ENCODE assay signal across 14 cellular contexts in genomic region chr21:36704958-36705678, GRCh38. TPM values are rescaled to one million over a fixed set of nuclear protein-coding genes. Genes with fewer than 3 reads are reported as not detected.
DNase-seq lines count a peak whose midpoint lies in the region; ATAC-seq, FAIRE-seq and TF ChIP-seq lines count a peak whose summit lies in the region.
"Had no signal": no experiment of that assay in that cellular context is flagged by ENCODE, and none has a peak within 500 bp of the region (broad histone marks: within the 10 kb centered on the region; RNA-seq: fewer than 3 reads in every experiment).

No MANE protein-coding gene starts in this region.

- H3K36me3 Mint-ChIP-seq in activated naive CD4-positive, alpha-beta T cell treated with anti-CD3 and anti-CD28 coated beads for 36 hours (ENCODE audit: low read depth) = no peaks in the 10 kb centered on the region
- peaks cover 4% of the 10 kb centered on the region for H3K36me3 Mint-ChIP-seq in activated naive CD4-positive, alpha-beta T cell treated with anti-CD3 and anti-CD28 coated beads, Interleukin-2, amount 10 ng/mL, durations not matched to agents 7 days and 5 days
- no peaks in the 10 kb centered on the region for H3K36me3 Mint-ChIP-seq in stimulated activated effector memory CD8-positive, alpha-beta T cell treated with anti-CD3 and anti-CD28 coated beads, Interleukin-12 subunit alpha, Interleukin-12 subunit beta, amount 100 ng/mL, for 72 hours

- H3K9me3 ChIP-seq in kidney (ENCODE audit: control insufficient read depth in 1 of 2, low read length in 2 of 2) = no peaks in the 10 kb centered on the region
- H3K9me3 ChIP-seq: body of pancreas, ovary had no signal

- peaks cover 0 to 8% of the 10 kb centered on the region in 2 donors for H3K4me1 ChIP-seq in kidney (ENCODE audit: control insufficient read depth in 1 of 2, insufficient read depth in 1 of 2, low read depth in 1 of 2, low read length in 2 of 2)

- peak overlapping the region in 1 of 2 donors; percentile 52 for H3K9ac ChIP-seq in kidney (ENCODE audit: low read length in 2 of 2)

- H3K36me3 ChIP-seq in kidney (ENCODE audit: control insufficient read depth in 1 of 2, insufficient read depth in 2 of 2, low read length in 2 of 2) = no peaks in the 10 kb centered on the region
- H3K36me3 ChIP-seq: ovary had no signal

- peak overlapping the region in 1 of 2 donors; percentile 51 for H3K4me3 ChIP-seq in kidney (ENCODE audit: low read length in 2 of 2)
- H3K4me3 ChIP-seq: body of pancreas, ovary had no signal

- no peaks in the 10 kb centered on the region for H3K9me3 Mint-ChIP-seq in activated naive CD4-positive, alpha-beta T cell treated with anti-CD3 and anti-CD28 coated beads for 36 hours
- no peaks in the 10 kb centered on the region for H3K9me3 Mint-ChIP-seq in activated naive CD4-positive, alpha-beta T cell treated with anti-CD3 and anti-CD28 coated beads, Interleukin-2, amount 10 ng/mL, durations not matched to agents 7 days and 5 days
- H3K9me3 Mint-ChIP-seq in stimulated activated effector memory CD8-positive, alpha-beta T cell treated with anti-CD3 and anti-CD28 coated beads, Interleukin-12 subunit alpha, Interleukin-12 subunit beta, amount 100 ng/mL, for 72 hours = no peaks in the 10 kb centered on the region

- CTCF ChIA-PET in activated naive CD4-positive, alpha-beta T cell treated with anti-CD3 and anti-CD28 coated beads for 36 hours (lab: Charles Lee) = interaction anchor here (0.7 kb wide), 2 partner anchors 223 to 248 kb away, joined by 3 read pairs; no protein-coding TSS in a partner anchor
- CTCF ChIA-PET in activated naive CD4-positive, alpha-beta T cell treated with anti-CD3 and anti-CD28 coated beads, Interleukin-2, amount 10 ng/mL, durations not matched to agents 7 days and 5 days (lab: Charles Lee) = no interaction called here

- H3K27me3 Mint-ChIP-seq in activated naive CD4-positive, alpha-beta T cell treated with anti-CD3 and anti-CD28 coated beads for 36 hours (ENCODE audit: low read depth) = peaks cover 82% of the 10 kb centered on the region
- peaks cover 100% of the 10 kb centered on the region for H3K27me3 Mint-ChIP-seq in activated naive CD4-positive, alpha-beta T cell treated with anti-CD3 and anti-CD28 coated beads, Interleukin-2, amount 10 ng/mL, durations not matched to agents 7 days and 5 days

- H3K27ac Mint-ChIP-seq in activated naive CD4-positive, alpha-beta T cell treated with anti-CD3 and anti-CD28 coated beads for 36 hours = no peak overlapping the region
- no peak overlapping the region for H3K27ac Mint-ChIP-seq in activated naive CD4-positive, alpha-beta T cell treated with anti-CD3 and anti-CD28 coated beads, Interleukin-2, amount 10 ng/mL, durations not matched to agents 7 days and 5 days
- H3K27ac Mint-ChIP-seq in stimulated activated effector memory CD8-positive, alpha-beta T cell treated with anti-CD3 and anti-CD28 coated beads, Interleukin-12 subunit alpha, Interleukin-12 subunit beta, amount 100 ng/mL, for 72 hours = no peak overlapping the region

- no peak for DNase-seq in activated naive CD4-positive, alpha-beta T cell treated with anti-CD3 and anti-CD28 coated beads for 36 hours
- DNase-seq in activated naive CD4-positive, alpha-beta T cell treated with anti-CD3 and anti-CD28 coated beads, Interleukin-2, amount 10 ng/mL, durations not matched to agents 7 days and 5 days = no peak
- DNase-seq in kidney (peak; percentile 74), NCI-H69 (lab: John Stamatoyannopoulos, UW) (no peak), T-helper 1 cell (no peak)
- DNase-seq in stimulated activated effector memory CD8-positive, alpha-beta T cell treated with anti-CD3 and anti-CD28 coated beads, Interleukin-12 subunit alpha, Interleukin-12 subunit beta, amount 100 ng/mL, for 72 hours (ENCODE audit: low spot score in 2 of 2) = no peak
- DNase-seq: body of pancreas, DMS 273 treated with DMSO at 0.1 percent for 48 hours, Kasumi-1, NCI-H2029 treated with DMSO at 0.1 percent for 48 hours, ovary had no signal

- peak overlapping the region; percentile 15 for H3K4me3 Mint-ChIP-seq in activated naive CD4-positive, alpha-beta T cell treated with anti-CD3 and anti-CD28 coated beads for 36 hours
- no peak overlapping the region for H3K4me3 Mint-ChIP-seq in activated naive CD4-positive, alpha-beta T cell treated with anti-CD3 and anti-CD28 coated beads, Interleukin-2, amount 10 ng/mL, durations not matched to agents 7 days and 5 days
- H3K4me3 Mint-ChIP-seq in stimulated activated effector memory CD8-positive, alpha-beta T cell treated with anti-CD3 and anti-CD28 coated beads, Interleukin-12 subunit alpha, Interleukin-12 subunit beta, amount 100 ng/mL, for 72 hours = peak overlapping the region; percentile 32

- no peak for FAIRE-seq in kidney (lab: Jason Lieb, UNC)

- no peak for TF ChIP-seq CTCF in VCaP (conservative IDR thresholded peaks at IDR 0.05)
- TF ChIP-seq CTCF in kidney (IDR thresholded peaks at IDR 0.05; ENCODE audit: borderline replicate concordance, extremely low read depth, insufficient read depth) = no peak

- H3K27ac ChIP-seq in VCaP (peak overlapping the region; percentile 100), kidney (ENCODE audit: low read depth in 2 of 2, low read length in 2 of 2) (peak overlapping the region in 1 of 2 donors; percentile 83)
- H3K27ac ChIP-seq: body of pancreas, ovary had no signal

- no peak for ATAC-seq in stimulated activated effector memory CD8-positive, alpha-beta T cell treated with anti-CD3 and anti-CD28 coated beads, Interleukin-12 subunit alpha, Interleukin-12 subunit beta, amount 100 ng/mL, for 72 hours
- ATAC-seq in GM21717 (IDR thresholded peaks at IDR 0.05; ENCODE audit: unreplicated experiment) = no peak
- ATAC-seq: activated CD4-positive, CD25-positive, alpha-beta regulatory T cell treated with anti-CD3 and anti-CD28 coated beads, Interleukin-2, amount 50 U/mL, for 24 hours; body of pancreas had no signal

- intact Hi-C loops in activated naive CD4-positive, alpha-beta T cell treated with anti-CD3 and anti-CD28 coated beads for 36 hours (cut with micrococcal nuclease) = loop anchor here (5.0 to 10.0 kb wide), 2 partner anchors 118 to 560 kb away; no protein-coding TSS in a partner anchor
- intact Hi-C loops in kidney (cut with DNase I) = no loop called here

- H3K4me1 Mint-ChIP-seq in activated naive CD4-positive, alpha-beta T cell treated with anti-CD3 and anti-CD28 coated beads for 36 hours (ENCODE audit: low read depth) = peaks cover 61% of the 10 kb centered on the region
- H3K4me1 Mint-ChIP-seq in activated naive CD4-positive, alpha-beta T cell treated with anti-CD3 and anti-CD28 coated beads, Interleukin-2, amount 10 ng/mL, durations not matched to agents 7 days and 5 days = peaks cover 46% of the 10 kb centered on the region
- H3K4me1 Mint-ChIP-seq in stimulated activated effector memory CD8-positive, alpha-beta T cell treated with anti-CD3 and anti-CD28 coated beads, Interleukin-12 subunit alpha, Interleukin-12 subunit beta, amount 100 ng/mL, for 72 hours = peaks cover 51% of the 10 kb centered on the region

RNA-seq across cellular contexts. Expression of gene SIM2, which starts 6.2 kb away (rescaled TPM):
- under 1 TPM; 0.74 to 0.94 TPM for total RNA-seq in activated naive CD4-positive, alpha-beta T cell treated with anti-CD3 and anti-CD28 coated beads for 36 hours
- 71.3 TPM for total RNA-seq in kidney
- polyA plus RNA-seq in kidney (ENCODE audit: insufficient read depth, low read depth, low replicate concordance) = 6.5 TPM

Comparison
In these comparisons a context has a peak if more than half of its experiments do, and no peak if none do; other contexts are left out.
1. RNA of gene SIM2, which starts 6.2 kb away (total RNA-seq): 71.3 TPM in kidney (single experiment); 0.74 to 0.94 TPM in activated naive CD4-positive, alpha-beta T cell treated with anti-CD3 and anti-CD28 coated beads for 36 hours; every median in the first group is over 10 times any median in the second.